8 cellular contexts compared by ENCODE assay signal in genomic region chr7:74173074-74173473, GRCh38. TPM values are rescaled to one million over a fixed set of nuclear protein-coding genes. Genes with fewer than 3 reads are reported as not detected.
DNase-seq lines count a peak whose midpoint lies in the region; ATAC-seq, FAIRE-seq and TF ChIP-seq lines count a peak whose summit lies in the region.

No MANE protein-coding gene starts in this region.

- peaks cover 23% of the 10 kb centered on the region for H3K36me3 Mint-ChIP-seq in activated CD8-positive, alpha-beta T cell treated with anti-CD3 and anti-CD28 coated beads for 36 hours (ENCODE audit: low read depth)

- H3K4me1 Mint-ChIP-seq in activated CD8-positive, alpha-beta T cell treated with anti-CD3 and anti-CD28 coated beads for 36 hours (ENCODE audit: low read depth), result peaks cover 25% of the 10 kb centered on the region

- CTCF ChIA-PET in activated CD8-positive, alpha-beta T cell treated with anti-CD3 and anti-CD28 coated beads for 36 hours (lab: Charles Lee), result interaction anchor here (1.3 kb wide), 1 partner anchor 102 kb away, joined by 3 read pairs; no protein-coding TSS in a partner anchor

- H3K9ac ChIP-seq in kidney (ENCODE audit: low read length in 2 of 2), result peak overlapping the region; percentile 93 to 96

- 70 to 81% (median 78%) methylated on average over 14 of the region's 14 CpGs for WGBS in heart left ventricle, 4 donors
- 36 to 48% methylated on average over 14 of the region's 14 CpGs for whole genome bisulfite sequencing in lower leg skin, 2 donors
- 46% methylated on average over 14 of the region's 14 CpGs for WGBS in prostate gland

- peak overlapping the region; percentile 88 for H3K27ac Mint-ChIP-seq in activated CD8-positive, alpha-beta T cell treated with anti-CD3 and anti-CD28 coated beads for 36 hours

- no peak for FAIRE-seq in kidney (lab: Jason Lieb, UNC)

- no peaks in the 10 kb centered on the region for H3K27me3 Mint-ChIP-seq in activated CD8-positive, alpha-beta T cell treated with anti-CD3 and anti-CD28 coated beads for 36 hours

- H3K4me3 Mint-ChIP-seq in activated CD8-positive, alpha-beta T cell treated with anti-CD3 and anti-CD28 coated beads for 36 hours, result peak overlapping the region; percentile 81

- ATAC-seq in heart left ventricle (no peak), left ventricle myocardium superior (no peak), upper lobe of right lung (peak; percentile 33)
- ATAC-seq in activated CD8-positive, alpha-beta T cell treated with anti-CD3 and anti-CD28 coated beads for 36 hours, result no peak

- TF ChIP-seq CTCF in heart left ventricle (IDR thresholded peaks at IDR 0.05) (no peak), kidney (IDR thresholded peaks at IDR 0.05; ENCODE audit: borderline replicate concordance, extremely low read depth, insufficient read depth) (no peak), upper lobe of right lung (IDR thresholded peaks at IDR 0.05) (no peak), lower leg skin (IDR thresholded peaks at IDR 0.05) (no peak), prostate gland (IDR thresholded peaks at IDR 0.05) (no peak)
- no peak for TF ChIP-seq CTCF in activated CD8-positive, alpha-beta T cell treated with anti-CD3 and anti-CD28 coated beads for 36 hours (IDR thresholded peaks at IDR 0.05)

- no peaks in the 10 kb centered on the region for H3K9me3 Mint-ChIP-seq in activated CD8-positive, alpha-beta T cell treated with anti-CD3 and anti-CD28 coated beads for 36 hours

- H3K4me1 ChIP-seq in heart left ventricle (peaks cover 4 to 48% (median 33%) of the 10 kb centered on the region in 12 donors), kidney (ENCODE audit: control insufficient read depth in 1 of 2, insufficient read depth in 1 of 2, low read depth in 1 of 2, low read length in 2 of 2) (peaks cover 7 to 21% of the 10 kb centered on the region in 2 donors), upper lobe of right lung (peaks cover 44% of the 10 kb centered on the region), prostate gland (replicated peaks) (peaks cover 9% of the 10 kb centered on the region)

- H3K36me3 ChIP-seq in heart left ventricle (peaks cover 0 to 23% (median 9%) of the 10 kb centered on the region in 9 donors), kidney (ENCODE audit: control insufficient read depth in 1 of 2, insufficient read depth in 2 of 2, low read length in 2 of 2) (peaks cover 0 to 2% of the 10 kb centered on the region in 2 donors), upper lobe of right lung (peaks cover 17% of the 10 kb centered on the region), prostate gland (no peaks in the 10 kb centered on the region)

- H3K27ac ChIP-seq in heart left ventricle (peak overlapping the region in 8 of 12 donors; percentile 90 to 98 (median 95)), kidney (ENCODE audit: low read depth in 2 of 2, low read length in 2 of 2) (peak overlapping the region in 1 of 2 donors; percentile 90), upper lobe of right lung (peak overlapping the region; percentile 97), prostate gland (no peak overlapping the region)

- H3K27me3 ChIP-seq in heart left ventricle (no peaks in the 10 kb centered on the region), upper lobe of right lung (no peaks in the 10 kb centered on the region), prostate gland (replicated peaks; ENCODE audit: insufficient read depth) (no peaks in the 10 kb centered on the region)

- DNase-seq in heart left ventricle (no peak), left ventricle myocardium superior (no peak), kidney (peak; percentile 76), upper lobe of right lung (peak; percentile 72), lower leg skin (ENCODE audit: low spot score in 2 of 2) (no peak), GF-D8 (lab: John Stamatoyannopoulos, UW) (no peak), prostate gland (ENCODE audit: low spot score) (no peak)
- DNase-seq in activated CD8-positive, alpha-beta T cell treated with anti-CD3 and anti-CD28 coated beads for 36 hours, result no peak

- peak overlapping the region in 9 of 12 donors; percentile 82 to 99 (median 95) for H3K4me3 ChIP-seq in heart left ventricle
- H3K4me3 ChIP-seq in kidney (ENCODE audit: low read length in 2 of 2), result peak overlapping the region; percentile 84 to 92
- peak overlapping the region; percentile 98 for H3K4me3 ChIP-seq in upper lobe of right lung
- H3K4me3 ChIP-seq in lower leg skin (ENCODE audit: low read depth, poor library complexity, severe bottlenecking), result no peak overlapping the region
- H3K4me3 ChIP-seq in prostate gland, result peak overlapping the region in 1 of 2 donors; percentile 98

- TF ChIP-seq POLR2A in heart left ventricle (IDR thresholded peaks at IDR 0.05) (no peak), lower leg skin (IDR thresholded peaks at IDR 0.05) (no peak), prostate gland (IDR thresholded peaks at IDR 0.05) (no peak)

- POLR2A ChIA-PET in activated CD8-positive, alpha-beta T cell treated with anti-CD3 and anti-CD28 coated beads for 36 hours (lab: Charles Lee), result interaction anchor here (0.6 kb wide), 1 partner anchor 509 kb away, joined by 5 read pairs; no protein-coding TSS in a partner anchor

- intact Hi-C loops in heart left ventricle (cut with DNase I), result loop anchor here in 4 of 10 donors (10.0 kb wide), 2 partner anchors 78 to 88 kb away; partner anchors contain the start of gene LIMK1 (in 2 of the 4)
- intact Hi-C loops in left ventricle myocardium superior (cut with micrococcal nuclease), result no loop called here
- intact Hi-C loops in activated CD8-positive, alpha-beta T cell treated with anti-CD3 and anti-CD28 coated beads for 36 hours (cut with micrococcal nuclease), result no loop called here
- intact Hi-C loops in kidney (cut with DNase I), result no loop called here
- intact Hi-C loops in upper lobe of right lung (cut with DNase I), result no loop called here
- intact Hi-C loops in lower leg skin (cut with DNase I; ENCODE audit: low total_unique reads), result no loop called here
- intact Hi-C loops in prostate gland (cut with DNase I), result loop anchor here (5.0 kb wide), 1 partner anchor 81 kb away; no protein-coding TSS in a partner anchor

- H3K9me3 ChIP-seq in heart left ventricle (no peaks in the 10 kb centered on the region), kidney (ENCODE audit: control insufficient read depth in 1 of 2, low read length in 2 of 2) (no peaks in the 10 kb centered on the region), upper lobe of right lung (no peaks in the 10 kb centered on the region), prostate gland (no peaks in the 10 kb centered on the region)

RNA-seq across cellular contexts. Expression of gene EIF4H, which starts 1.1 kb away (rescaled TPM):
- total RNA-seq in heart left ventricle, result 100 to 1,000 TPM; 166 to 216 (median 196) TPM
- 100 to 1,000 TPM in 1 of 2 donors, 10 to 100 TPM in 1; 89.0 to 255 TPM for polyA plus RNA-seq in heart left ventricle
- 172 TPM for total RNA-seq in left ventricle myocardium superior
- 100 to 1,000 TPM; 461 to 464 TPM for total RNA-seq in activated CD8-positive, alpha-beta T cell treated with anti-CD3 and anti-CD28 coated beads for 36 hours
- 240 TPM for total RNA-seq in kidney
- polyA plus RNA-seq in kidney (ENCODE audit: insufficient read depth, low read depth, low replicate concordance), result 153 TPM
- 218 TPM for total RNA-seq in upper lobe of right lung
- total RNA-seq in lower leg skin, result 100 to 1,000 TPM; 259 to 321 (median 296) TPM
- 100 to 1,000 TPM; 199 to 252 TPM for total RNA-seq in prostate gland

RNA-seq across cellular contexts. Expression of gene LAT2, which starts 36.7 kb away (rescaled TPM):
- total RNA-seq in heart left ventricle (10 to 100 TPM in 1 of 9 donors, 1 to 10 TPM in 8; 1.0 to 20.8 (median 1.5) TPM), left ventricle myocardium superior (2.7 TPM), kidney (17.6 TPM), upper lobe of right lung (47.0 TPM), lower leg skin (1 to 10 TPM in 3 of 4 donors, under 1 TPM in 1; 0.88 to 2.4 (median 1.5) TPM), prostate gland (1 to 10 TPM; 4.8 to 7.2 TPM)
- polyA plus RNA-seq in heart left ventricle (1 to 10 TPM; 1.7 to 2.9 TPM), kidney (ENCODE audit: insufficient read depth, low read depth, low replicate concordance) (3.7 TPM)
- 1 to 10 TPM; 2.4 to 3.2 TPM for total RNA-seq in activated CD8-positive, alpha-beta T cell treated with anti-CD3 and anti-CD28 coated beads for 36 hours

Comparison
In these comparisons a context has a peak if more than half of its experiments do, and no peak if none do; other contexts are left out.
1. DNase-seq: peak in kidney (single experiment) and upper lobe of right lung (single experiment); none in heart left ventricle (0 of 5), left ventricle myocardium superior (single experiment), activated CD8-positive, alpha-beta T cell treated with anti-CD3 and anti-CD28 coated beads for 36 hours (single experiment), lower leg skin (0 of 2), GF-D8 (single experiment) and prostate gland (single experiment).
2. H3K27ac ChIP-seq: peak in heart left ventricle (8 of 12) and upper lobe of right lung (single experiment); none in prostate gland (0 of 2).